Comparison of ENCODE assay signal across 15 cellular contexts in genomic region chr4:100168521-100168920, GRCh38. TPM values are rescaled to one million over a fixed set of nuclear protein-coding genes. Genes with fewer than 3 reads are reported as not detected.
DNase-seq lines count a peak whose midpoint lies in the region; ATAC-seq and TF ChIP-seq lines count a peak whose summit lies in the region.
"Had no signal": no experiment of that assay in that cellular context is flagged by ENCODE, and none has a peak within 500 bp of the region (broad histone marks: within the 10 kb centered on the region; RNA-seq: fewer than 3 reads in every experiment).

No MANE protein-coding gene starts in this region.

- H3K9me3 Mint-ChIP-seq in Calu3 (ENCODE audit: low read depth, unreplicated experiment): no peaks in the 10 kb centered on the region
- H3K9me3 Mint-ChIP-seq: stimulated activated naive CD8-positive, alpha-beta T cell treated with anti-CD3 and anti-CD28 coated beads, Interleukin-15, Interleukin-2, amounts not matched to agents 100 ng/mL and 50 ng/mL, for 24 hours had no signal

- DNase-seq in AG08395 (ENCODE audit: low spot score) (peak; percentile 80), GM04504 (ENCODE audit: low read depth) (peak; percentile 31), cardiac fibroblast (ENCODE audit: low read depth in 2 of 2) (peak; percentile 46 to 72), hepatic stellate cell (ENCODE audit: low spot score) (peak; percentile 28), Calu3 (no peak), NOMO-1 treated with DMSO at 0.1 percent for 48 hours (lab: John Stamatoyannopoulos, UW; ENCODE audit: unreplicated experiment) (no peak), left colon (no peak), middle frontal gyrus (ENCODE audit: extremely low spot score, low spot score) (no peak)
- DNase-seq: NCI-H1105, NCI-H2107, PC-3, SJCRH30, upper lobe of right lung had no signal

- CTCF ChIA-PET in Calu3 (lab: Charles Lee): no interaction called here

- no peak for ATAC-seq in left colon
- ATAC-seq: PC-3, upper lobe of right lung had no signal

- no peak for TF ChIP-seq CTCF in cardiac fibroblast (IDR thresholded peaks at IDR 0.05; ENCODE audit: low read depth, low read length)
- TF ChIP-seq CTCF in Calu3 (IDR thresholded peaks at IDR 0.05; ENCODE audit: unreplicated experiment): no peak

- H3K36me3 Mint-ChIP-seq in Calu3 (ENCODE audit: insufficient read depth, unreplicated experiment): no peaks in the 10 kb centered on the region
- H3K36me3 Mint-ChIP-seq: activated naive CD8-positive, alpha-beta T cell had no signal

- intact Hi-C loops in Calu3 (cut with micrococcal nuclease; ENCODE audit: unreplicated experiment) (no loop called here), left colon (cut with DNase I, micrococcal nuclease) (no loop called here)

- H3K4me3 Mint-ChIP-seq in Calu3 (ENCODE audit: low read depth, unreplicated experiment): no peak overlapping the region
- H3K4me3 Mint-ChIP-seq: activated naive CD8-positive, alpha-beta T cell; stimulated activated naive CD8-positive, alpha-beta T cell treated with anti-CD3 and anti-CD28 coated beads, Interleukin-15, Interleukin-2, amounts not matched to agents 100 ng/mL and 50 ng/mL, for 24 hours had no signal

- H3K27ac Mint-ChIP-seq in Calu3 (ENCODE audit: unreplicated experiment): no peak overlapping the region
- H3K27ac Mint-ChIP-seq: activated naive CD8-positive, alpha-beta T cell; stimulated activated naive CD8-positive, alpha-beta T cell treated with anti-CD3 and anti-CD28 coated beads, Interleukin-15, Interleukin-2, amounts not matched to agents 100 ng/mL and 50 ng/mL, for 24 hours had no signal

- H3K27me3 Mint-ChIP-seq in Calu3 (ENCODE audit: unreplicated experiment): no peaks in the 10 kb centered on the region
- H3K27me3 Mint-ChIP-seq: activated naive CD8-positive, alpha-beta T cell had no signal

- no TSS peak for BruUV-seq in Calu3 (replicated peaks; lab: Mats Ljungman, UMichigan)

- no peak overlapping the region for H3K4me3 ChIP-seq in cardiac fibroblast (replicated peaks in 1 of 2; ENCODE audit: low read depth in 2 of 2, low read length in 2 of 2)
- H3K4me3 ChIP-seq: SJCRH30, upper lobe of right lung had no signal

- no peaks in the 10 kb centered on the region for H3K4me1 Mint-ChIP-seq in Calu3 (ENCODE audit: low read depth, unreplicated experiment)

RNA-seq across cellular contexts. Expression of gene DDIT4L, which starts 21.7 kb away (rescaled TPM):
- total RNA-seq in Calu3 (2022) (0.57 and 1.2 TPM in 2 replicates), left colon (under 1 TPM in 1 of 2 donors, not detected in 1; 0.64 TPM)
- total RNA-seq: PC-3 had no signal

Comparison
In these comparisons a context has a peak if more than half of its experiments do, and no peak if none do; other contexts are left out.
1. DNase-seq: peak in AG08395 (single experiment), GM04504 (single experiment), cardiac fibroblast (2 of 2) and hepatic stellate cell (single experiment); none in Calu3 (single experiment), NOMO-1 treated with DMSO at 0.1 percent for 48 hours (single experiment), left colon (0 of 2) and middle frontal gyrus (single experiment).